ENCODE assay signal across 14 cellular contexts in the genomic region with DNA sequence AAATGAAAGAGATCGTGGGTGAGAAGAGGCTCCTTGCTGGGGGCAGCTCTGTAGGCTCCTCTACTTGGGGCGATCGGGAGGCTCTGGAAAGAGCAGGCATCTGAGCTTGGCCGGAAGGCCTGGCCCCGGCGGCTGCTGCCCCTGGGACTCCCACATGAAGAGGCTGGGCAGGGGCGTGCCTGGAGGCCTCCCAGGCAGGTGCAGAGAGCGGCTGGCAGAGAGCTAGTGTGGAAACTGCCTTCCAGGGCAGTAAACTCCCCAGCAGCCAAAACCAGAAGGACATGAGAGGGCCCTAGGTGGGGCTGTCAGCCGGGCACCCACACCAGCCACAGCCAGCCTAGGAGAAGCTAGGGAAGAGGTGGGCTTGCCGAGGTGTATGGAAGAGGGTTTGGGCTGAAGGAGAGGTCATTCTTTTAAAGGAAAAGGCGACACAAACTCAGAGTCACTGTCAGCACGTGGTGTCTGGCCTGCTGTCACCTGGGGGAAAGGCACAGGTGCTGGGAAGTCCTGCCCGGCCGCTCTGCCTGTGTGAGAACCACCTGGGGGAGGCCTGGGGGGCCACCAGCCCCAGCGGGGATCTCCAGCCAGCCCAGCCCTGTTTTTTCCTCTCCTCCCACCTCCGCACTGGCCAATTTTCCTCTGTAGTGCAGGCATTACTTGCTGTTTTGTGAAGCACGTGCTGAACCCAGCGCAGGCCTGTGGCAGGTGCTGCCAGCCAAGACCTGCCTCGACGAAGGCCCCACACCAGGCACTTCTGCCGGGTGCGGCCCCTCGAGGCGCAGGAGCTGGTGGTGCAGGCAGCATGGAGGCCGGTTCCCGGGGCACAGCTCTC. TPM values are rescaled to one million over a fixed set of nuclear protein-coding genes. Genes with fewer than 3 reads are reported as not detected.
DNase-seq lines count a peak whose midpoint lies in the region; ATAC-seq, FAIRE-seq and TF ChIP-seq lines count a peak whose summit lies in the region.
"Had no signal": no experiment of that assay in that cellular context is flagged by ENCODE, and none has a peak within 500 bp of the region (broad histone marks: within the 10 kb centered on the region; RNA-seq: fewer than 3 reads in every experiment).

No MANE protein-coding gene starts in this region.

- H3K4me1 ChIP-seq in small intestine (ENCODE audit: control insufficient read depth in 2 of 2, insufficient read depth in 1 of 2, low read depth in 1 of 2, low read length in 1 of 2) (no peaks in the 10 kb centered on the region), smooth muscle cell (ENCODE audit: low read depth) (peaks cover 10% of the 10 kb centered on the region)

- no peak for TF ChIP-seq POLR2A in NB4 (IDR thresholded peaks at IDR 0.05; ENCODE audit: extremely low read depth, insufficient read length)

- DNase-seq in NCI-H1092 treated with DMSO at 0.1 percent for 48 hours (lab: John Stamatoyannopoulos, UW) (peak; percentile 4), NCI-H1092 (lab: John Stamatoyannopoulos, UW) (no peak), NB4 (ENCODE audit: low read depth) (peak; percentile 88), left colon (peak; percentile 63 to 66), small intestine (peak; percentile 45), smooth muscle cell (lab: John Stamatoyannopoulos, UW; ENCODE audit: unreplicated experiment) (no peak), T-helper 1 cell (no peak), ureter (ENCODE audit: low spot score) (no peak)
- DNase-seq: NCI-H1105 treated with DMSO at 0.1 percent for 48 hours, NCI-H748 treated with DMSO at 0.1 percent for 48 hours, SIG-M5 had no signal

- H3K27me3 ChIP-seq in small intestine (ENCODE audit: control insufficient read depth in 2 of 2, insufficient read depth in 2 of 2, low read length in 2 of 2), result no peaks in the 10 kb centered on the region
- H3K27me3 ChIP-seq in smooth muscle cell (ENCODE audit: low read depth), result no peaks in the 10 kb centered on the region

- no peak for FAIRE-seq in small intestine (lab: Jason Lieb, UNC)
- FAIRE-seq: A204.1, kidney had no signal

- ATAC-seq in left colon, result peak; percentile 72
- ATAC-seq: activated naive CD4-positive, alpha-beta T cell treated with anti-CD3 and anti-CD28 coated beads, Interleukin-2, amount 50 U/mL, for 72 hours had no signal

- H3K9me3 ChIP-seq in small intestine (ENCODE audit: control insufficient read depth, low read depth), result no peaks in the 10 kb centered on the region
- no peaks in the 10 kb centered on the region for H3K9me3 ChIP-seq in smooth muscle cell (replicated peaks; ENCODE audit: low read depth)

- H3F3A ChIP-seq in smooth muscle cell (ENCODE audit: low read depth), result no peaks in the 10 kb centered on the region

- H3K4me2 ChIP-seq in smooth muscle cell, result no peak overlapping the region

- H2AFZ ChIP-seq in smooth muscle cell (ENCODE audit: low read depth), result no peak overlapping the region

- H3K4me3 ChIP-seq in NB4 (ENCODE audit: low read depth, low read length) (no peak overlapping the region), small intestine (ENCODE audit: low read depth in 1 of 2, low read length in 2 of 2) (no peak overlapping the region), smooth muscle cell (no peak overlapping the region)

- no peaks in the 10 kb centered on the region for H3K79me2 ChIP-seq in smooth muscle cell (ENCODE audit: low read depth)

- H4K20me1 ChIP-seq in smooth muscle cell (ENCODE audit: low read depth), result no peaks in the 10 kb centered on the region

- H3K36me3 ChIP-seq in small intestine (ENCODE audit: control insufficient read depth in 2 of 2, insufficient read depth in 2 of 2, low read length in 2 of 2) (no peaks in the 10 kb centered on the region), smooth muscle cell (ENCODE audit: low read depth) (no peaks in the 10 kb centered on the region)

- no peak for TF ChIP-seq CTCF in NB4 (IDR thresholded peaks at IDR 0.05; ENCODE audit: low read depth, low read length)
- no peak for TF ChIP-seq CTCF in smooth muscle cell (IDR thresholded peaks at IDR 0.05; ENCODE audit: borderline replicate concordance, insufficient read depth, poor library complexity, severe bottlenecking)

- intact Hi-C loops in left colon (cut with DNase I, micrococcal nuclease), result no loop called here

- WGBS in small intestine, 3 donors, result 45 to 65% (median 51%) methylated on average over 26 of the region's 26 CpGs
- WGBS in smooth muscle cell (ENCODE audit: low lambda C conversion rate), result 87% methylated on average over 26 of the region's 26 CpGs

- no peak overlapping the region for H3K9ac ChIP-seq in smooth muscle cell (ENCODE audit: low read depth)

- H3K27ac ChIP-seq in small intestine (ENCODE audit: low read depth in 1 of 2, low read length in 1 of 2) (no peak overlapping the region), smooth muscle cell (ENCODE audit: low read depth) (no peak overlapping the region)

RNA-seq across cellular contexts. Expression of gene EGFL7, which starts 44.8 kb away (rescaled TPM):
- total RNA-seq in left colon, result 10 to 100 TPM; 14.3 to 17.2 TPM
- polyA plus RNA-seq in small intestine, result 100 to 1,000 TPM in 1 of 3 donors, 10 to 100 TPM in 2; 15.4 to 114 (median 16.8) TPM
- total RNA-seq in smooth muscle cell, result 60.3 and 61.8 TPM in 2 replicates
- 196 and 239 TPM in 2 replicates for polyA plus RNA-seq in smooth muscle cell
- total RNA-seq in ureter, result 109 TPM

Comparison
In these comparisons a context has a peak if more than half of its experiments do, and no peak if none do; other contexts are left out.
1. DNase-seq: peak in NCI-H1092 treated with DMSO at 0.1 percent for 48 hours (single experiment), NB4 (single experiment), left colon (2 of 2) and small intestine (single experiment); none in NCI-H1092 (single experiment), smooth muscle cell (single experiment), T-helper 1 cell (0 of 5) and ureter (single experiment).